8 cellular contexts compared by ENCODE assay signal in the genomic region with DNA sequence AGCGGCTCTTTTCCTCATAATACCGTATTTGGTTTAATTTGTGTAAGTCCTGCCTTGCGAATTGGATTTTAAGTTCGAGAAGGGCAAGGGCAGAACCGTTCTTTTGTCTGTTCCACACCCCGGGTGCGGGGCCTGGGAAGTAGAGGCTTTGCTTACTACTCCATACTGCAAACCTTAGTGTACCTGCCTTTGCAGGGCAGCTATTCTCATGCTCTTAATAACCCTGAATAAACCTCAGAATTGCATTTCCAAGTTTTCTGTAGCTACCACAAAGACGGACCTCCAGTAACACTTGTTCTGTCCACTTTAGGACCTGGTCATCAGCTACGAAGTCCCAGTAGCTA. TPM values are rescaled to one million over a fixed set of nuclear protein-coding genes. Genes with fewer than 3 reads are reported as not detected.
DNase-seq lines count a peak whose midpoint lies in the region; ATAC-seq and TF ChIP-seq lines count a peak whose summit lies in the region.

No MANE protein-coding gene starts in this region.

- H3K4me1 Mint-ChIP-seq in brain = peaks cover 47% of the 10 kb centered on the region

- DNase-seq in NCI-H345 (lab: John Stamatoyannopoulos, UW) = peak; percentile 49
- DNase-seq in NCI-H345 treated with DMSO at 0.1 percent for 48 hours (lab: John Stamatoyannopoulos, UW; ENCODE audit: unreplicated experiment) = no peak
- peak; percentile 45 to 56 for DNase-seq in SHP77 (lab: John Stamatoyannopoulos, UW)
- peak in 1 of 2 donors; percentile 37 for DNase-seq in left lung
- peak; percentile 47 for DNase-seq in stimulated activated naive CD8-positive, alpha-beta T cell treated with anti-CD3 and anti-CD28 coated beads, Interleukin-15, Interleukin-2, amounts not matched to agents 100 U/mL and 50 U/mL, for 24 hours
- DNase-seq in HPDE6-E6E7 (ENCODE audit: extremely low spot score) = no peak
- no peak for DNase-seq in AML-193 (lab: John Stamatoyannopoulos, UW)

- intact Hi-C loops in left lung (cut with DNase I) = loop anchor here in 1 of 2 donors (10.0 kb wide), 1 partner anchor 100 kb away; a partner anchor contains a TSS

- H3K27ac Mint-ChIP-seq in brain = peak overlapping the region; percentile 98 to 99 (median 99)

- peaks cover 14% of the 10 kb centered on the region for H3K27me3 Mint-ChIP-seq in brain

- peaks cover 0 to 20% of the 10 kb centered on the region in 2 donors for H3K36me3 ChIP-seq in left lung

- ATAC-seq in left lung = peak; percentile 1
- no peak for ATAC-seq in stimulated activated naive CD8-positive, alpha-beta T cell treated with anti-CD3 and anti-CD28 coated beads, Interleukin-15, Interleukin-2, amounts not matched to agents 100 U/mL and 50 U/mL, for 24 hours

- H3K9me3 Mint-ChIP-seq in brain = no peaks in the 10 kb centered on the region

- no peak for TF ChIP-seq CTCF in brain (conservative IDR thresholded peaks at IDR 0.05)
- TF ChIP-seq CTCF in left lung (IDR thresholded peaks at IDR 0.05) = no peak

- peak overlapping the region; percentile 100 for H3K27ac ChIP-seq in left lung

- peaks cover 27% of the 10 kb centered on the region for H3K36me3 Mint-ChIP-seq in brain

- H3K4me1 ChIP-seq in left lung = peaks cover 19 to 42% of the 10 kb centered on the region in 2 donors

- no peaks in the 10 kb centered on the region for H3K9me3 ChIP-seq in left lung

- no peaks in the 10 kb centered on the region for H3K27me3 ChIP-seq in left lung

- H3K4me3 Mint-ChIP-seq in brain = peak overlapping the region; percentile 84 to 91 (median 88)

- peak overlapping the region; percentile 95 to 98 for H3K4me3 ChIP-seq in left lung

RNA-seq across cellular contexts. Expression of gene HNRNPU, which starts 0.7 kb away (rescaled TPM):
- 461 TPM for polyA plus RNA-seq in brain (ENCODE audit: insufficient read depth, low read depth, low replicate concordance)
- 100 to 1,000 TPM; 248 to 263 TPM for total RNA-seq in left lung

RNA-seq across cellular contexts. Expression of gene COX20, which starts 29.5 kb away (rescaled TPM):
- polyA plus RNA-seq in brain (ENCODE audit: insufficient read depth, low read depth, low replicate concordance) = 32.3 TPM
- total RNA-seq in left lung = 10 to 100 TPM; 27.1 to 31.4 TPM

Comparison
In these comparisons a context has a peak if more than half of its experiments do, and no peak if none do; other contexts are left out.
1. DNase-seq: peak in NCI-H345 (single experiment), SHP77 (2 of 2) and stimulated activated naive CD8-positive, alpha-beta T cell treated with anti-CD3 and anti-CD28 coated beads, Interleukin-15, Interleukin-2, amounts not matched to agents 100 U/mL and 50 U/mL, for 24 hours (single experiment); none in NCI-H345 treated with DMSO at 0.1 percent for 48 hours (single experiment), HPDE6-E6E7 (single experiment) and AML-193 (0 of 2).